9 cellular contexts compared by ENCODE assay signal in the genomic region with DNA sequence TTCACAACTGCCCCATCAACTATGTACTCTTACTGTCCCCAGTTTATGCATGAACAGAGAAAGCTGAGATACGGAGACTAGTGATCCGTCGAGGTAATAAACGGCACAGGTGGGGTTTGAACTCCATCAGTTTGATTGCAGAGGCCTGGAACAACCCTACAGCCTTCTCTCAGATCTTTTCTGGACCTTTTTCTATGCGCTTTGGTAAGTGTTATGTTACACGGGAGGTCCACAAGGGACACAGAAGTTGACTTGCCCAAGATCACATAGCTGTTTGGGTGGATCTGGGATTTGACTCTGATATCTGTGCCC. TPM values are rescaled to one million over a fixed set of nuclear protein-coding genes. Genes with fewer than 3 reads are reported as not detected.
DNase-seq lines count a peak whose midpoint lies in the region; ATAC-seq, FAIRE-seq and TF ChIP-seq lines count a peak whose summit lies in the region.
"Had no signal": no experiment of that assay in that cellular context is flagged by ENCODE, and none has a peak within 500 bp of the region (broad histone marks: within the 10 kb centered on the region; RNA-seq: fewer than 3 reads in every experiment).

No MANE protein-coding gene starts in this region.

- DNase-seq in A549 (ENCODE audit: low read depth in 1 of 2, low spot score in 1 of 2) (no peak), bronchial epithelial cell (ENCODE audit: low read depth) (no peak), medulla oblongata (ENCODE audit: extremely low spot score) (no peak)
- DNase-seq in stimulated activated CD4-positive, alpha-beta T cell treated with anti-CD3 and anti-CD28 coated beads, Interleukin-2, amount 100 ng/mL, for 48 hours: no peak

- ATAC-seq in A549: peak in 1 of 2 experiments; percentile 8; a peak in 2 of 6 replicates
- ATAC-seq in GM21381 (IDR thresholded peaks at IDR 0.05; ENCODE audit: unreplicated experiment): no peak
- ATAC-seq in HG03095 (IDR thresholded peaks at IDR 0.05; ENCODE audit: unreplicated experiment): no peak

- peak overlapping the region; percentile 50 for H3K9ac ChIP-seq in HUES6 (ENCODE audit: low read length)
- H3K9ac ChIP-seq in mucosa of stomach (ENCODE audit: low read length): peak overlapping the region; percentile 56

- POLR2A ChIA-PET in A549 (lab: Yijun Ruan, JAX): interaction anchor here (1.2 to 2.1 kb wide), 4 partner anchors 10 to 182 kb away, joined by 3 to 16 read pairs (median 5); partner anchors contain the start of genes GMPPA and ZFAND2B

- no peak for TF ChIP-seq POLR2A in A549 (IDR thresholded peaks at IDR 0.05; ENCODE audit: low read length)

- H3K9me3 ChIP-seq in A549 (no peaks in the 10 kb centered on the region), HUES6 (ENCODE audit: control insufficient read depth, insufficient read depth, low read depth, low read length) (no peaks in the 10 kb centered on the region), mucosa of stomach (ENCODE audit: control insufficient read depth, low read length) (no peaks in the 10 kb centered on the region)

- peak overlapping the region; percentile 91 for H3K4me2 ChIP-seq in A549

- H3K27me3 ChIP-seq in HUES6 (ENCODE audit: control insufficient read depth, insufficient read depth, low read length) (no peaks in the 10 kb centered on the region), bronchial epithelial cell (ENCODE audit: control insufficient read depth, insufficient read depth, low read length) (no peaks in the 10 kb centered on the region), mucosa of stomach (ENCODE audit: control insufficient read depth, insufficient read depth, low read length) (no peaks in the 10 kb centered on the region)

- H3K27ac ChIP-seq in A549 (peak overlapping the region; percentile 70 to 96), HUES6 (ENCODE audit: low read depth, low read length) (no peak overlapping the region)

- H3K36me3 ChIP-seq in HUES6 (ENCODE audit: control insufficient read depth, insufficient read depth, low read length) (peaks cover 26% of the 10 kb centered on the region), bronchial epithelial cell (ENCODE audit: control insufficient read depth, insufficient read depth, low read length) (peaks cover 26% of the 10 kb centered on the region), mucosa of stomach (ENCODE audit: control insufficient read depth, insufficient read depth, low read length) (peaks cover 15% of the 10 kb centered on the region)

- TF ChIP-seq EP300 in A549 (IDR thresholded peaks at IDR 0.05): no peak

- TF ChIP-seq CTCF in A549 (IDR thresholded peaks at IDR 0.05) (no peak), bronchial epithelial cell (IDR thresholded peaks at IDR 0.05; ENCODE audit: insufficient read depth, low read length, severe bottlenecking) (no peak)

- CTCF ChIA-PET in A549 (lab: Yijun Ruan, JAX): interaction anchor here (0.6 to 7.7 kb wide), 19 partner anchors 9 to 331 kb away, joined by 3 to 90 read pairs (median 4); partner anchors contain the start of genes CNPPD1 and DNAJB2

- H3K4me1 ChIP-seq in A549 (peaks cover 9% of the 10 kb centered on the region), HUES6 (ENCODE audit: control insufficient read depth, insufficient read depth, low read length) (peaks cover 11% of the 10 kb centered on the region), mucosa of stomach (ENCODE audit: control insufficient read depth, insufficient read depth, low read length) (peaks cover 23% of the 10 kb centered on the region)

- no peak for TF ChIP-seq RAD21 in A549 (conservative IDR thresholded peaks at IDR 0.05 in 1 of 2, IDR thresholded peaks at IDR 0.05 in 1 of 2)

- WGBS in A549 (ENCODE audit: missing lambda C conversion rate): 55% methylated on average over 6 of the region's 6 CpGs

- peak overlapping the region; percentile 99 for H3K4me3 ChIP-seq in A549
- H3K4me3 ChIP-seq in HUES6 (ENCODE audit: low read depth, low read length): peak overlapping the region; percentile 84
- peak overlapping the region; percentile 46 for H3K4me3 ChIP-seq in bronchial epithelial cell (ENCODE audit: low read depth, low read length)
- H3K4me3 ChIP-seq in mucosa of stomach (ENCODE audit: low read length): no peak overlapping the region

- FAIRE-seq in A549 (lab: Jason Lieb, UNC) (no peak), bronchial epithelial cell (lab: Jason Lieb, UNC) (no peak)

TF ChIP-seq in A549, 52 proteins besides CTCF, POLR2A, EP300 and RAD21:
- TF ChIP-seq ZSCAN20 (CRISPR knock-in tag; IDR thresholded peaks at IDR 0.05) (no peak), CHD4 (IDR thresholded peaks at IDR 0.05; ENCODE audit: borderline replicate concordance) (no peak), HEYL (CRISPR knock-in tag; IDR thresholded peaks at IDR 0.05) (no peak), PHF8 (IDR thresholded peaks at IDR 0.05; ENCODE audit: borderline replicate concordance, low read depth) (peak; percentile 3; the same call in 1 of the 2 replicates), CBX8 (IDR thresholded peaks at IDR 0.05) (no peak), MAX (IDR thresholded peaks at IDR 0.05) (no peak), BHLHE40 (IDR thresholded peaks at IDR 0.05; ENCODE audit: low read depth, low read length) (no peak), KDM5A (IDR thresholded peaks at IDR 0.05) (no peak)

RNA-seq across cellular contexts. Expression of gene DNPEP, which starts 1.1 kb away (rescaled TPM):
- polyA plus RNA-seq in A549 (2011; rRNA removed) (29.0 and 38.4 TPM in 2 replicates), A549 (2017; fragmentation: RNase III; extraction: RNeasy Plus Mini Kit Qiagen cat#74134 plus additional on column Dnase treatment) (40.8 to 42.8 TPM (median 40.9 TPM) in 3 replicates)
- 73.2 and 84.2 TPM in 2 replicates for polyA plus RNA-seq in A549 (2012; cell fraction: cytosol; rRNA removed)
- 159 and 164 TPM in 2 replicates for polyA plus RNA-seq in A549 (2012; cell fraction: nucleus; rRNA removed)
- polyA minus RNA-seq in A549 (2011; rRNA and poly(A)+ RNA removed): 54.4 and 63.2 TPM in 2 replicates
- 50.8 and 60.4 TPM in 2 replicates for total RNA-seq in bronchial epithelial cell

RNA-seq across cellular contexts. Expression of gene DES, which starts 29.4 kb away (rescaled TPM):
- polyA plus RNA-seq in A549 (2011; rRNA removed) (0.06 and 0.20 TPM in 2 replicates), A549 (2017; fragmentation: RNase III; extraction: RNeasy Plus Mini Kit Qiagen cat#74134 plus additional on column Dnase treatment) (0.09 TPM in 1 of 3 replicates, not detected in the others)
- polyA plus RNA-seq in A549 (2012; cell fraction: cytosol; rRNA removed): 0.01 and 0.10 TPM in 2 replicates
- 0.04 TPM in 1 of 2 replicates, not detected in the other for polyA plus RNA-seq in A549 (2012; cell fraction: nucleus; rRNA removed)
- 0.21 TPM in 1 of 2 replicates, not detected in the other for polyA minus RNA-seq in A549 (2011; rRNA and poly(A)+ RNA removed)
- not detected in 2 replicates for total RNA-seq in bronchial epithelial cell

RNA-seq across cellular contexts. Expression of gene SPEG, which starts 45.8 kb away (rescaled TPM):
- polyA plus RNA-seq in A549 (2011; rRNA removed) (2.3 TPM in 2 replicates), A549 (2017; fragmentation: RNase III; extraction: RNeasy Plus Mini Kit Qiagen cat#74134 plus additional on column Dnase treatment) (9.3 to 13.0 TPM (median 11.5 TPM) in 3 replicates)
- polyA plus RNA-seq in A549 (2012; cell fraction: cytosol; rRNA removed): 5.8 and 7.2 TPM in 2 replicates
- 25.9 and 31.3 TPM in 2 replicates for polyA plus RNA-seq in A549 (2012; cell fraction: nucleus; rRNA removed)
- polyA minus RNA-seq in A549 (2011; rRNA and poly(A)+ RNA removed): 3.1 and 6.2 TPM in 2 replicates
- total RNA-seq in bronchial epithelial cell: 1.8 and 2.4 TPM in 2 replicates

RNA-seq across cellular contexts. Expression of gene RESP18, which starts 56.3 kb away (rescaled TPM):
- polyA plus RNA-seq in A549 (2011; rRNA removed): not detected in 2 replicates
- not detected in 2 replicates for polyA plus RNA-seq in A549 (2012; cell fraction: cytosol; rRNA removed)
- not detected in 2 replicates for polyA plus RNA-seq in A549 (2012; cell fraction: nucleus; rRNA removed)
- not detected in 3 replicates for polyA plus RNA-seq in A549 (2017; fragmentation: RNase III; extraction: RNeasy Plus Mini Kit Qiagen cat#74134 plus additional on column Dnase treatment)
- not detected in 2 replicates for polyA minus RNA-seq in A549 (2011; rRNA and poly(A)+ RNA removed)
- not detected in 2 replicates for total RNA-seq in bronchial epithelial cell
- total RNA-seq: left lobe of liver had no signal
